In the genomic region with DNA sequence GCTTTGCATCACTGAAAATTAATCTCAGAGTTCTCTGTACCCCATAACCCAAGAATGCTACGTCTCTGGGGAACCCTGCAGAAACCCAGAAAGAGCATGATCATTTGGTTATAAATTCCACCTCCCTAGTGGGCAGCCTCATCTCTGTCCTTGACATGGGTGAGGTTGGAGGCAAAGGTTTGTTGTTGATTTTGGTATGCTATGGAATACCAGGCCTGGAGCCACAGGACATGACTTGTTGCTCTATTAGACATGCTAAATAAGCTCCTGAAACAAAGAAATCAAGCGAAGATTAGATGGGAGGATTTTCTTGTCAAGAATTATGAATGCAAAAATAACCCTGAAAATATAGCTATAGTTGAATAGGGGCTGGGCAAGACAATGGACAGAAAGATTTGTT, we compare ENCODE assay signal across 15 cellular contexts.
DNase-seq lines count a peak whose midpoint lies in the region; ATAC-seq, FAIRE-seq and TF ChIP-seq lines count a peak whose summit lies in the region.
"Had no signal": no experiment of that assay in that cellular context is flagged by ENCODE, and none has a peak within 500 bp of the region (broad histone marks: within the 10 kb centered on the region; RNA-seq: fewer than 3 reads in every experiment).

No MANE protein-coding gene starts in this region.

- CTCF ChIA-PET in IMR-90 (lab: Yijun Ruan, JAX) (interaction anchor here (0.5 kb wide), 1 partner anchor 10 kb away, joined by 3 read pairs; no protein-coding TSS in a partner anchor), mammary epithelial cell (lab: Charles Lee; ENCODE audit: low non-redundant PET) (interaction anchor here (0.6 kb wide), 1 partner anchor 127 kb away, joined by 5 read pairs; no protein-coding TSS in a partner anchor)

- peak; percentile 44 for FAIRE-seq in keratinocyte (lab: Jason Lieb, UNC)
- FAIRE-seq: A549, GM12892, GM19239 had no signal

- H3K23ac ChIP-seq in IMR-90 (ENCODE audit: low read depth, low read length) = no peak overlapping the region

- H3K79me2 ChIP-seq in mammary epithelial cell (ENCODE audit: insufficient read depth, low read length) (peaks cover 2% of the 10 kb centered on the region), keratinocyte (ENCODE audit: control insufficient read depth, insufficient read depth, low read length) (no peaks in the 10 kb centered on the region)

- H4K20me1 ChIP-seq in IMR-90 (ENCODE audit: insufficient read depth, low read length) (no peaks in the 10 kb centered on the region), mammary epithelial cell (ENCODE audit: insufficient read depth, low read length) (no peaks in the 10 kb centered on the region), keratinocyte (ENCODE audit: control insufficient read depth, extremely low read depth, insufficient read depth, low read length) (no peaks in the 10 kb centered on the region)

- H3K27me3 ChIP-seq in IMR-90 (ENCODE audit: control insufficient read depth, insufficient read depth, low read length) = no peaks in the 10 kb centered on the region
- no peaks in the 10 kb centered on the region for H3K27me3 ChIP-seq in mammary epithelial cell (ENCODE audit: insufficient read depth, low read length)
- H3K27me3 ChIP-seq in keratinocyte (ENCODE audit: control insufficient read depth, extremely low read depth, insufficient read depth, low read length) = no peaks in the 10 kb centered on the region
- H3K27me3 ChIP-seq in suprapubic skin = no peaks in the 10 kb centered on the region
- H3K27me3 ChIP-seq in colonic mucosa = no peaks in the 10 kb centered on the region
- H3K27me3 ChIP-seq: BE2C had no signal

- H2BK120ac ChIP-seq in IMR-90 (ENCODE audit: low read depth, low read length) = no peak overlapping the region

- H3K27ac ChIP-seq in IMR-90 (ENCODE audit: insufficient read depth, low read length) (no peak overlapping the region), mammary epithelial cell (ENCODE audit: insufficient read depth, low read depth, low read length) (peak overlapping the region; percentile 98), keratinocyte (ENCODE audit: control insufficient read depth, insufficient read depth, low read length) (peak overlapping the region; percentile 98), suprapubic skin (peak overlapping the region; percentile 36), colonic mucosa (no peak overlapping the region)
- H3K27ac ChIP-seq: A549 had no signal

- no peak overlapping the region for H4K8ac ChIP-seq in IMR-90 (ENCODE audit: low read depth in 2 of 2, low read length in 2 of 2)

- no peak overlapping the region for H3K14ac ChIP-seq in IMR-90 (replicated peaks; ENCODE audit: low read depth, low read length)

- H4K91ac ChIP-seq in IMR-90 (ENCODE audit: insufficient read depth, low read depth, low read length) = no peak overlapping the region

- H2BK15ac ChIP-seq in IMR-90 (ENCODE audit: low read depth, low read length) = no peak overlapping the region

- H3K79me1 ChIP-seq in IMR-90 (ENCODE audit: low read depth in 1 of 2, low read length in 2 of 2) = no peaks in the 10 kb centered on the region

- no CpG with 5 or more reads among the region's 2 CpGs for WGBS in IMR-90 (ENCODE audit: extremely low coverage in 2 of 2, insufficient read length in 1 of 2), 2 experiments
- WGBS in mammary epithelial cell (ENCODE audit: low coverage, missing lambda C conversion rate) = 51% methylated on average over 2 of the region's 2 CpGs
- WGBS in suprapubic skin = 59% methylated on average over 2 of the region's 2 CpGs

- TF ChIP-seq POLR2A in IMR-90 (IDR thresholded peaks at IDR 0.05; ENCODE audit: low read depth, low read length) (no peak), suprapubic skin (IDR thresholded peaks at IDR 0.05) (no peak)

- no peak overlapping the region for H2BK5ac ChIP-seq in IMR-90 (ENCODE audit: low read depth, low read length, poor library complexity, severe bottlenecking)

- no peak overlapping the region for H2BK20ac ChIP-seq in IMR-90 (ENCODE audit: low read depth, low read length)

- H4K5ac ChIP-seq in IMR-90 (ENCODE audit: low read depth, low read length) = no peak overlapping the region

- H3K9me3 ChIP-seq in IMR-90 (ENCODE audit: control insufficient read depth, insufficient read depth, low read length) = no peaks in the 10 kb centered on the region
- no peaks in the 10 kb centered on the region for H3K9me3 ChIP-seq in mammary epithelial cell (replicated peaks; ENCODE audit: insufficient read depth, low read length)
- no peaks in the 10 kb centered on the region for H3K9me3 ChIP-seq in keratinocyte (ENCODE audit: control insufficient read depth, low read depth, low read length)
- no peaks in the 10 kb centered on the region for H3K9me3 ChIP-seq in suprapubic skin
- H3K9me3 ChIP-seq in colonic mucosa = no peaks in the 10 kb centered on the region
- H3K9me3 ChIP-seq: A549, BE2C had no signal

- H2AK5ac ChIP-seq in IMR-90 (ENCODE audit: low read depth, low read length) = no peak overlapping the region

- H3K36me3 ChIP-seq in IMR-90 (ENCODE audit: control insufficient read depth, insufficient read depth, low read length) (no peaks in the 10 kb centered on the region), mammary epithelial cell (ENCODE audit: insufficient read depth, low read length) (no peaks in the 10 kb centered on the region), keratinocyte (ENCODE audit: control insufficient read depth in 2 of 2, extremely low read depth in 1 of 2, insufficient read depth in 2 of 2, low read length in 2 of 2) (no peaks in the 10 kb centered on the region), suprapubic skin (no peaks in the 10 kb centered on the region), colonic mucosa (no peaks in the 10 kb centered on the region)
- H3K36me3 ChIP-seq: BE2C had no signal

- no peak overlapping the region for H3K56ac ChIP-seq in IMR-90 (ENCODE audit: extremely low read depth, insufficient read depth, low read length)

- H3K4me3 ChIP-seq in IMR-90 (ENCODE audit: insufficient read depth, low read depth, low read length) (no peak overlapping the region), mammary epithelial cell (replicated peaks in 1 of 3; ENCODE audit: insufficient read depth in 1 of 3, low read depth in 2 of 3, low read length in 3 of 3) (no peak overlapping the region), keratinocyte (ENCODE audit: control insufficient read depth in 2 of 3, extremely low read depth in 1 of 3, insufficient read depth in 2 of 3, low read depth in 1 of 3, low read length in 3 of 3) (no peak overlapping the region), suprapubic skin (no peak overlapping the region), colonic mucosa (no peak overlapping the region)
- H3K4me3 ChIP-seq: A549 had no signal

- H3K9me1 ChIP-seq in IMR-90 (ENCODE audit: insufficient read depth, low read length) (peaks cover 13% of the 10 kb centered on the region), keratinocyte (ENCODE audit: control insufficient read depth, extremely low read depth, insufficient read depth, low read length) (no peaks in the 10 kb centered on the region)

- H3K18ac ChIP-seq in IMR-90 (ENCODE audit: low read depth, low read length) = no peak overlapping the region

- dilution Hi-C loops in IMR-90 (cut with HindIII; ENCODE audit: low sequenced_read_pairs, unreplicated experiment) (no loop called here), mammary epithelial cell (cut with HindIII; ENCODE audit: low sequenced_read_pairs) (no loop called here), keratinocyte (cut with MboI; ENCODE audit: extremely low pct_ligation_motif_present, low sequenced_read_pairs) (no loop called here)

- POLR2A ChIA-PET in IMR-90 (lab: Charles Lee; ENCODE audit: unreplicated experiment) = no interaction called here

- no peak overlapping the region for H2AFZ ChIP-seq in IMR-90 (replicated peaks; ENCODE audit: low read length, poor library complexity)
- no peak overlapping the region for H2AFZ ChIP-seq in mammary epithelial cell (ENCODE audit: low read depth, low read length)
- H2AFZ ChIP-seq in keratinocyte (ENCODE audit: control insufficient read depth, low read length) = no peak overlapping the region

- no TSS peak for BruUV-seq in IMR-90 (replicated peaks; lab: Mats Ljungman, UMichigan)
- no TSS peak for BruUV-seq in mammary epithelial cell (replicated peaks; lab: Mats Ljungman, UMichigan)

- ATAC-seq in IMR-90 (ENCODE audit: low read depth) = no peak
- no peak for ATAC-seq in GM18873 (IDR thresholded peaks at IDR 0.05; ENCODE audit: low FRiP score, unreplicated experiment)
- ATAC-seq: A549; CD8-positive, alpha-beta T cell had no signal

- H2AK9ac ChIP-seq in IMR-90 (replicated peaks; ENCODE audit: low read depth, low read length, poor library complexity) = no peak overlapping the region

- in situ Hi-C loops in IMR-90 (cut with MboI; ENCODE audit: low sequenced_read_pairs) = no loop called here
- in situ Hi-C loops in mammary epithelial cell (cut with MboI; ENCODE audit: low sequenced_read_pairs in 2 of 2) = no loop called here

- TF ChIP-seq CTCF in IMR-90 (conservative IDR thresholded peaks at IDR 0.05; ENCODE audit: low read depth, low read length) (no peak), mammary epithelial cell (conservative IDR thresholded peaks at IDR 0.05 in 1 of 2, IDR thresholded peaks at IDR 0.05 in 1 of 2; ENCODE audit: extremely low read depth in 1 of 2, insufficient read depth in 1 of 2, low read depth in 1 of 2, low read length in 2 of 2) (no peak), keratinocyte (optimal IDR thresholded peaks at IDR 0.05 in 1 of 3, IDR thresholded peaks at IDR 0.05 in 1 of 3, conservative IDR thresholded peaks at IDR 0.05 in 1 of 3; ENCODE audit: extremely low read depth in 1 of 3, insufficient read depth in 2 of 3, low read length in 3 of 3) (no peak), suprapubic skin (IDR thresholded peaks at IDR 0.05) (no peak), colonic mucosa (IDR thresholded peaks at IDR 0.05) (no peak)

- no peak for TF ChIP-seq RAD21 in IMR-90 (IDR thresholded peaks at IDR 0.05; ENCODE audit: low read length)

- H3K4ac ChIP-seq in IMR-90 (ENCODE audit: low read depth, low read length) = peak overlapping the region; percentile 33; the same call in 1 of the 2 replicates

- H3K4me2 ChIP-seq in IMR-90 (ENCODE audit: low read depth, low read length) (no peak overlapping the region), mammary epithelial cell (ENCODE audit: insufficient read depth, low read depth, low read length) (no peak overlapping the region), keratinocyte (ENCODE audit: control insufficient read depth, extremely low read depth, insufficient read depth, low read depth, low read length) (peak overlapping the region; percentile 87)
- H3K4me2 ChIP-seq: A549 had no signal

- peaks cover 16% of the 10 kb centered on the region for H3K4me1 ChIP-seq in IMR-90 (ENCODE audit: control insufficient read depth, insufficient read depth, low read length)
- H3K4me1 ChIP-seq in mammary epithelial cell (ENCODE audit: insufficient read depth, low read length) = peaks cover 86% of the 10 kb centered on the region
- H3K4me1 ChIP-seq in keratinocyte (ENCODE audit: control insufficient read depth, extremely low read depth, insufficient read depth, low read length) = peaks cover 86% of the 10 kb centered on the region
- peaks cover 73% of the 10 kb centered on the region for H3K4me1 ChIP-seq in suprapubic skin
- no peaks in the 10 kb centered on the region for H3K4me1 ChIP-seq in colonic mucosa
- H3K4me1 ChIP-seq: BE2C had no signal

- intact Hi-C loops in IMR-90 (cut with micrococcal nuclease) (no loop called here), mammary epithelial cell (cut with micrococcal nuclease) (loop anchor here (10.0 kb wide), 2 partner anchors 269 to 419 kb away; a partner anchor contains a TSS), colonic mucosa (cut with DNase I) (no loop called here)

- H3K9ac ChIP-seq in IMR-90 (ENCODE audit: low read depth, low read length) = no peak overlapping the region
- H3K9ac ChIP-seq in mammary epithelial cell (ENCODE audit: insufficient read depth, low read length) = no peak overlapping the region
- H3K9ac ChIP-seq in keratinocyte (ENCODE audit: control insufficient read depth, extremely low read depth, insufficient read depth, low read length) = peak overlapping the region; percentile 74
- no peak overlapping the region for H3K9ac ChIP-seq in colonic mucosa (ENCODE audit: low read depth in 2 of 2, low read length in 2 of 2)

- no peak for TF ChIP-seq EP300 in suprapubic skin (IDR thresholded peaks at IDR 0.05)

- no peak for DNase-seq in IMR-90
- DNase-seq in mammary epithelial cell = no peak
- DNase-seq in keratinocyte (ENCODE audit: low read depth, low spot score) = no peak
- no peak for DNase-seq in suprapubic skin (ENCODE audit: low spot score in 2 of 2)
- no peak for DNase-seq in hypothalamus (lab: John Stamatoyannopoulos, UW)
- no peak for DNase-seq in colonic mucosa
- DNase-seq: BE2C; CD8-positive, alpha-beta T cell; COR-L47; DND-41; GDM1 had no signal

Comparison
In these comparisons a context has a peak if more than half of its experiments do, and no peak if none do; other contexts are left out.
1. H3K27ac ChIP-seq: peak in mammary epithelial cell (single experiment), keratinocyte (single experiment) and suprapubic skin (single experiment); none in IMR-90 (single experiment) and colonic mucosa (single experiment).